ENCODE assay signal across 1 cellular context in the genomic region with DNA sequence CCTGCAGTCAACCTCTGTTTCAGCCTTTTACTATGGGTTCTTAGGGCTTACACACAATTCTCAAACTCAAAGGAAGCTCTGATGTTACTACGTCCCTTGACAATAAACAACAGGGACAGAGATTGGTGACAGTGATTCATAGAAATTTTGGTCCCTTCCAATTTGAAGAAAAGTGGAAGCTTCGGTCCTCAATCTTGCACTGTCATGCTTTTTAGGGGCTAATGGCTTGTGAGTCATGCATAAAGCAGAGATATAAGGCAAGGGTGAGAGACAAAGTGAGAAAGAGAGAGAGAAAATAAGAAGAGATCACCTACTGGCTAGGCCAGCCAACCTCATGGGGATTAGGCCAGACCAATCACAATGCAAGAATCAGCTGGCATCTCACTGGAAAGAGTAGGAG.
A peak's percentile ranks its signal among the peaks of the same experiment; 100 is the strongest.
TF ChIP-seq lines count a peak whose summit lies in the region.

No MANE protein-coding gene starts in this region.

TF ChIP-seq in K562, 482 proteins besides CTCF, POLR2A, EP300 and RAD21 (continued from another document):
- TF ChIP-seq, protein P1, sequence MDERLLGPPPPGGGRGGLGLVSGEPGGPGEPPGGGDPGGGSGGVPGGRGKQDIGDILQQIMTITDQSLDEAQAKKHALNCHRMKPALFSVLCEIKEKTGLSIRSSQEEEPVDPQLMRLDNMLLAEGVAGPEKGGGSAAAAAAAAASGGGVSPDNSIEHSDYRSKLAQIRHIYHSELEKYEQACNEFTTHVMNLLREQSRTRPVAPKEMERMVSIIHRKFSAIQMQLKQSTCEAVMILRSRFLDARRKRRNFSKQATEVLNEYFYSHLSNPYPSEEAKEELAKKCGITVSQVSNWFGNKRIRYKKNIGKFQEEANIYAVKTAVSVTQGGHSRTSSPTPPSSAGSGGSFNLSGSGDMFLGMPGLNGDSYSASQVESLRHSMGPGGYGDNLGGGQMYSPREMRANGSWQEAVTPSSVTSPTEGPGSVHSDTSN (CRISPR knock-in tag; IDR thresholded peaks at IDR 0.05; ENCODE audit: low read depth), result no peak
- TF ChIP-seq, protein P1 (tag; conservative IDR thresholded peaks at IDR 0.05; ENCODE audit: low read depth), result peak; percentile 74
- TF ChIP-seq RNF2 (IDR thresholded peaks at IDR 0.05), result no peak
- peak; percentile 80 for TF ChIP-seq MAFK (IDR thresholded peaks at IDR 0.05; ENCODE audit: low read length)
- TF ChIP-seq JUND (IDR thresholded peaks at IDR 0.05; ENCODE audit: borderline replicate concordance, low read depth, low read length), result peak; percentile 91
- peak; percentile 82; the same call in 2 of the 3 replicates for TF ChIP-seq JUND (tag; IDR thresholded peaks at IDR 0.05; ENCODE audit: borderline replicate concordance, low read depth, low read length)
- peak in 1 of 2 experiments; percentile 93 for TF ChIP-seq NCOA2 (IDR thresholded peaks at IDR 0.05; ENCODE audit: partially characterized antibody in 2 of 2)
- TF ChIP-seq ZFP36 (IDR thresholded peaks at IDR 0.05; ENCODE audit: low read depth, low read length, partially characterized antibody), result no peak
- 0 out of 2 replicates have a peak, but pooled peaks have one; percentile 61 for TF ChIP-seq EHMT2 (IDR thresholded peaks at IDR 0.05)
